In the genomic region with DNA sequence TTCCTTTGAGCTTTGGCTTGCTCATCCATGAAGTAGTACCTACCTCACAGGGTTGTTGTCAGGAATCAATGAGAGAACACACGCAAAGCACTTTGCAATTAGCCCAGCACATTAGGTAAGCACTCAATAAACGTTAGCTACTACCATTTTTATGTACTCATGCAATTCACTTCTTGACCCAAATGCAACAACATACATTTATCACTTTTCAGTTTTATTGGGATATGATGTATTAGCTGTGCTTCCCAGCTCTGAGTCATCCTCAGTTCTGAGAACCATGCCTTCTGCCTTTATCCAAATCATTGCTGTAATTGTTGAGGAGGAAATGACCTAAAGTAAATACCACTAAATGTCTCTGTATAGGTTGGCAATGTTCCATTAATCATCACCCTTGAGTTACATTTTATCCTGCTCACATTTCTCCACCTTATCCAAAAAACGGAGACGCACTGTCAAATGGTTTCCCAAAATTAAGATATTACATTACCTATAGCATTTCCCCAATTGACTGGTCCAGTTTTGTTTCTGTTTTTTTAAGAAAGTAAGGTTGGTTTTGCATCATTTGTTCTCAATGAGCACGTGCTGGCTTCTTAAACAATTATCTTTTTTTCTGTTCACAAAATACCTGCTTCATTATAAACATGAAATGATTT, we compare ENCODE assay signal across 12 cellular contexts. TPM values are rescaled to one million over a fixed set of nuclear protein-coding genes. Genes with fewer than 3 reads are reported as not detected.
A peak's percentile ranks its signal among the peaks of the same experiment; 100 is the strongest.
DNase-seq lines count a peak whose midpoint lies in the region; ATAC-seq and TF ChIP-seq lines count a peak whose summit lies in the region.
"Had no signal": no experiment of that assay in that cellular context is flagged by ENCODE, and none has a peak within 500 bp of the region (broad histone marks: within the 10 kb centered on the region; RNA-seq: fewer than 3 reads in every experiment).

No MANE protein-coding gene starts in this region.

- H3K4me1 Mint-ChIP-seq in MCF 10A (ENCODE audit: insufficient read depth, unreplicated experiment), result peaks cover 15% of the 10 kb centered on the region
- H3K4me1 Mint-ChIP-seq in CD8-positive, alpha-beta T cell (ENCODE audit: low read depth), result peaks cover 24% of the 10 kb centered on the region

- ATAC-seq in esophagus mucosa, result peak; percentile 68
- no peak for ATAC-seq in HG02852 (IDR thresholded peaks at IDR 0.05; ENCODE audit: unreplicated experiment)
- no peak for ATAC-seq in CD8-positive, alpha-beta T cell
- ATAC-seq in HG03460 (IDR thresholded peaks at IDR 0.05; ENCODE audit: unreplicated experiment), result no peak
- ATAC-seq: HCT116 had no signal

- DNase-seq in MCF 10A (ENCODE audit: unreplicated experiment) (peak; percentile 87), breast epithelium (ENCODE audit: low spot score in 2 of 2) (no peak), NCI-H748 treated with DMSO at 0.1 percent for 48 hours (lab: John Stamatoyannopoulos, UW) (peak; percentile 89)
- no peak for DNase-seq in NK-92 treated with Interleukin-12 subunit alpha and Interleukin-12 subunit beta, amount 100 ng/mL, for 24 hours (lab: John Stamatoyannopoulos, UW)
- no peak for DNase-seq in CD8-positive, alpha-beta T cell
- DNase-seq: sigmoid colon, SJCRH30 had no signal

- CTCF ChIA-PET in MCF 10A (lab: Yijun Ruan, JAX), result interaction anchor here (0.9 to 1.3 kb wide), 3 partner anchors 13 to 169 kb away, joined by 3 to 4 read pairs (median 3); no protein-coding TSS in a partner anchor
- CTCF ChIA-PET in CD8-positive, alpha-beta T cell (lab: Charles Lee), result interaction anchor here (0.6 to 1.3 kb wide), 3 partner anchors 11 to 170 kb away, joined by 3 to 5 read pairs (median 3); no protein-coding TSS in a partner anchor

- H3K4me3 ChIP-seq in breast epithelium, result no peak overlapping the region
- no peak overlapping the region for H3K4me3 ChIP-seq in CD8-positive, alpha-beta T cell (ENCODE audit: low read depth, low read length)
- H3K4me3 ChIP-seq: BLaER1 treated with 17β-estradiol and CSF1 and Interleukin-3, amounts not matched to agents 10 nM and 100 nM; sigmoid colon; SJCRH30 had no signal

- H3K27me3 Mint-ChIP-seq in MCF 10A (ENCODE audit: insufficient read depth, unreplicated experiment), result no peaks in the 10 kb centered on the region
- H3K27me3 Mint-ChIP-seq in CD8-positive, alpha-beta T cell (ENCODE audit: low read depth), result no peaks in the 10 kb centered on the region

- POLR2A ChIA-PET in MCF 10A (lab: Yijun Ruan, JAX), result interaction anchor here (0.6 to 0.7 kb wide), 2 partner anchors 17 to 175 kb away, joined by 3 read pairs; no protein-coding TSS in a partner anchor
- POLR2A ChIA-PET in CD8-positive, alpha-beta T cell (lab: Charles Lee), result no interaction called here

- H3K9me3 ChIP-seq in breast epithelium, result no peaks in the 10 kb centered on the region
- H3K9me3 ChIP-seq in CD8-positive, alpha-beta T cell (ENCODE audit: low read length), result no peaks in the 10 kb centered on the region
- H3K9me3 ChIP-seq: sigmoid colon, SJCRH30 had no signal

- no TSS peak for BruUV-seq in MCF 10A (replicated peaks; lab: Mats Ljungman, UMichigan)

- no peak overlapping the region for H3K4me3 Mint-ChIP-seq in MCF 10A (ENCODE audit: unreplicated experiment)
- no peak overlapping the region for H3K4me3 Mint-ChIP-seq in CD8-positive, alpha-beta T cell

- no peaks in the 10 kb centered on the region for H3K9me3 Mint-ChIP-seq in MCF 10A (ENCODE audit: unreplicated experiment)
- H3K9me3 Mint-ChIP-seq in CD8-positive, alpha-beta T cell, result peaks cover 8% of the 10 kb centered on the region

- H3K27ac ChIP-seq in breast epithelium, result no peak overlapping the region
- H3K27ac ChIP-seq in CD8-positive, alpha-beta T cell (ENCODE audit: low read depth, low read length), result no peak overlapping the region
- H3K27ac ChIP-seq: BLaER1 treated with 17β-estradiol and CSF1 and Interleukin-3, amounts not matched to agents 10 nM and 100 nM; SJCRH30 had no signal

- intact Hi-C loops in MCF 10A (cut with micrococcal nuclease) (loop anchor here (5.0 kb wide), 1 partner anchor 111 kb away; no protein-coding TSS in a partner anchor), breast epithelium (cut with DNase I; ENCODE audit: low total_unique reads) (no loop called here)
- intact Hi-C loops in CD8-positive, alpha-beta T cell (cut with DNase I, micrococcal nuclease), result no loop called here

- TF ChIP-seq CTCF in MCF 10A (IDR thresholded peaks at IDR 0.05; ENCODE audit: unreplicated experiment), result no peak
- no peak for TF ChIP-seq CTCF in breast epithelium (IDR thresholded peaks at IDR 0.05)
- no peak for TF ChIP-seq CTCF in CD8-positive, alpha-beta T cell (IDR thresholded peaks at IDR 0.05)

- H3K27me3 ChIP-seq in breast epithelium, result no peaks in the 10 kb centered on the region
- no peaks in the 10 kb centered on the region for H3K27me3 ChIP-seq in CD8-positive, alpha-beta T cell (ENCODE audit: insufficient read depth, low read length)
- H3K27me3 ChIP-seq: BLaER1 treated with 17β-estradiol and CSF1 and Interleukin-3, amounts not matched to agents 10 nM and 100 nM; sigmoid colon; SJCRH30 had no signal

- no peak for TF ChIP-seq POLR2A in breast epithelium (IDR thresholded peaks at IDR 0.05)

- no peaks in the 10 kb centered on the region for H3K36me3 ChIP-seq in breast epithelium
- H3K36me3 ChIP-seq in CD8-positive, alpha-beta T cell (ENCODE audit: insufficient read depth, low read length), result no peaks in the 10 kb centered on the region
- H3K36me3 ChIP-seq: BLaER1 treated with 17β-estradiol and CSF1 and Interleukin-3, amounts not matched to agents 10 nM and 100 nM; sigmoid colon; SJCRH30 had no signal

- H3K36me3 Mint-ChIP-seq in MCF 10A (ENCODE audit: insufficient read depth, unreplicated experiment), result peaks cover 4% of the 10 kb centered on the region
- H3K36me3 Mint-ChIP-seq in CD8-positive, alpha-beta T cell, result no peaks in the 10 kb centered on the region

- H3K4me1 ChIP-seq in breast epithelium, result no peaks in the 10 kb centered on the region
- peaks cover 14% of the 10 kb centered on the region for H3K4me1 ChIP-seq in CD8-positive, alpha-beta T cell (ENCODE audit: insufficient read depth, low read length)

- no peak overlapping the region for H3K27ac Mint-ChIP-seq in MCF 10A (ENCODE audit: low read depth, unreplicated experiment)
- no peak overlapping the region for H3K27ac Mint-ChIP-seq in CD8-positive, alpha-beta T cell

RNA-seq across cellular contexts. Expression of gene TMEM247, which starts 2.3 kb away (rescaled TPM):
- not detected in 2 replicates for total RNA-seq in MCF 10A (2022)
- not detected for total RNA-seq in breast epithelium
- not detected for total RNA-seq in esophagus mucosa
- total RNA-seq in CD8-positive, alpha-beta T cell, result not detected
- total RNA-seq: sigmoid colon, SJCRH30 had no signal

Comparison
In these comparisons a context has a peak if more than half of its experiments do, and no peak if none do; other contexts are left out.
1. DNase-seq: peak in MCF 10A (single experiment) and NCI-H748 treated with DMSO at 0.1 percent for 48 hours (single experiment); none in breast epithelium (0 of 2), NK-92 treated with Interleukin-12 subunit alpha and Interleukin-12 subunit beta, amount 100 ng/mL, for 24 hours (single experiment) and CD8-positive, alpha-beta T cell (0 of 7).